Comparison of ENCODE assay signal across 27 cellular contexts in genomic region chr17:10807704-10808128, GRCh38. TPM values are rescaled to one million over a fixed set of nuclear protein-coding genes. Genes with fewer than 3 reads are reported as not detected.
"Had no signal": no experiment of that assay in that cellular context is flagged by ENCODE, and none has a peak within 500 bp of the region (broad histone marks: within the 10 kb centered on the region; RNA-seq: fewer than 3 reads in every experiment).

No MANE protein-coding gene starts in this region.

- H3K9me3 ChIP-seq: esophagus muscularis mucosa, gastrocnemius medialis, neutrophil, ovary, prostate gland, right atrium auricular region, uterus had no signal

- DNase-seq: activated CD4-positive, alpha-beta T cell treated with anti-CD3 and anti-CD28 coated beads, Interleukin-2, amount 50 U/mL, for 48 hours; activated CD4-positive, CD25-positive, alpha-beta regulatory T cell treated with anti-CD3 and anti-CD28 coated beads, Interleukin-2, amount 50 U/mL, for 72 hours; activated effector memory CD4-positive, alpha-beta T cell treated with anti-CD3 and anti-CD28 coated beads, Interleukin-2, amount 50 U/mL, for 16 hours; activated T-cell treated with anti-CD3 and anti-CD28 coated beads, Interleukin-2, amount 50 U/mL, for 72 hours; anterior cingulate cortex; dermis blood vessel endothelial cell; effector CD8-positive, alpha-beta T cell; gastrocnemius medialis; hypothalamus; left ventricle myocardium superior; mammary epithelial cell; ovary; T-cell; trophoblast cell; uterus had no signal

- ATAC-seq: activated T-cell treated with anti-CD3 and anti-CD28 coated beads, Interleukin-2, amount 50 U/mL, for 72 hours; gastrocnemius medialis; left ventricle myocardium superior; T-cell had no signal

- H3K36me3 Mint-ChIP-seq: brain, T-cell had no signal

- H3K4me3 ChIP-seq: esophagus muscularis mucosa, gastrocnemius medialis, ovary, prostate gland, right atrium auricular region, uterus had no signal

- H3K27me3 Mint-ChIP-seq: activated naive CD4-positive, alpha-beta T cell treated with anti-CD3 and anti-CD28 coated beads, Interleukin-2, amount 50 U/mL, for 24 hours had no signal

- H3K36me3 ChIP-seq: esophagus muscularis mucosa, gastrocnemius medialis, neutrophil, ovary, prostate gland, right atrium auricular region, uterus had no signal

- H3K27ac ChIP-seq: esophagus muscularis mucosa, gastrocnemius medialis, neutrophil, ovary, prostate gland, right atrium auricular region, uterus, VCaP had no signal

- H3K4me3 Mint-ChIP-seq: activated naive CD4-positive, alpha-beta T cell treated with anti-CD3 and anti-CD28 coated beads, Interleukin-2, amount 50 U/mL, for 24 hours; activated T-cell treated with anti-CD3 and anti-CD28 coated beads, Interleukin-2, amount 50 U/mL, for 72 hours; brain; nephron; T-cell; T-helper 2 cell treated with Interferon-gamma antibody and Interleukin-4, amounts not matched to agents 5 μg/mL and 100 μg/mL, for 36 hours had no signal

- H3K4me1 ChIP-seq: esophagus muscularis mucosa, gastrocnemius medialis, prostate gland, uterus had no signal

- H3K27me3 ChIP-seq: esophagus muscularis mucosa, gastrocnemius medialis, neutrophil, ovary, right atrium auricular region, uterus had no signal

- H3K9me3 Mint-ChIP-seq: activated naive CD4-positive, alpha-beta T cell treated with anti-CD3 and anti-CD28 coated beads, Interleukin-2, amount 50 U/mL, for 24 hours; activated T-cell treated with anti-CD3 and anti-CD28 coated beads, Interleukin-2, amount 50 U/mL, for 72 hours; brain; nephron; T-cell; T-helper 2 cell treated with Interferon-gamma antibody and Interleukin-4, amounts not matched to agents 5 μg/mL and 100 μg/mL, for 36 hours had no signal

- H3K4me1 Mint-ChIP-seq: activated naive CD4-positive, alpha-beta T cell treated with anti-CD3 and anti-CD28 coated beads, Interleukin-2, amount 50 U/mL, for 24 hours; T-cell had no signal

- H3K27ac Mint-ChIP-seq: activated naive CD4-positive, alpha-beta T cell treated with anti-CD3 and anti-CD28 coated beads, Interleukin-2, amount 50 U/mL, for 24 hours; activated T-cell treated with anti-CD3 and anti-CD28 coated beads, Interleukin-2, amount 50 U/mL, for 72 hours; brain; nephron; T-cell; T-helper 2 cell treated with Interferon-gamma antibody and Interleukin-4, amounts not matched to agents 5 μg/mL and 100 μg/mL, for 36 hours had no signal

RNA-seq across cellular contexts. Expression of gene TMEM238L, which starts 3.8 kb away (rescaled TPM):
- total RNA-seq: activated T-cell treated with anti-CD3 and anti-CD28 coated beads, Interleukin-2, amount 50 U/mL, for 72 hours; cardiac septum; dermis blood vessel endothelial cell; esophagus muscularis mucosa; left ventricle myocardium superior; mammary epithelial cell; myocyte; ovary; right atrium auricular region; T-cell; temporal lobe; uterus had no signal
- polyA plus RNA-seq: mammary epithelial cell, ovary had no signal

RNA-seq across cellular contexts. Expression of gene PIRT, which starts 30.2 kb away (rescaled TPM):
- total RNA-seq: activated T-cell treated with anti-CD3 and anti-CD28 coated beads, Interleukin-2, amount 50 U/mL, for 72 hours; cardiac septum; dermis blood vessel endothelial cell; gastrocnemius medialis; left ventricle myocardium superior; mammary epithelial cell; myocyte; ovary; right atrium auricular region; T-cell had no signal
- polyA plus RNA-seq: mammary epithelial cell, ovary had no signal
